ENCODE assay signal across 18 cellular contexts in the genomic region with DNA sequence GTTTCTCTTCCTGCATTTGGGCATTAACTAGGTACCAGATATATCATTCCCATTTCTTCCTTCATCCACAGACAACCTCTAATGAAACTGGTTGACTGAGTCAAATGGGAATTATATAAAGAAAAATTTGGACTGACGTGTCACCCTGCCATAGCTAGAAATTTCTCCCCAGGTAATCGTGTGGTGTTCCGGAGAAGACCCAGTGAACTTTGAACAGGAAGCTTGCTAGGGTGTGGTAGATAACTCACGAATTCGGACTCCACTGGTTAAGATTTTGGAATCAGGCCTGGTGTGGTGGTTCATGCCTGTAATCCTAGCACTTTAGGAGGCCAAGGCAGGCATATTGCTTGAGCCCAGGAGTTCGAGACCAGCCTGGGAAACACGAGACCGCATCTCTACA.
"Had no signal": no experiment of that assay in that cellular context is flagged by ENCODE, and none has a peak within 500 bp of the region (broad histone marks: within the 10 kb centered on the region; RNA-seq: fewer than 3 reads in every experiment).

No MANE protein-coding gene starts in this region.

- H3K4me1 Mint-ChIP-seq: natural killer cell; stimulated activated naive B cell treated with anti-CD40 and anti-IgM and Interleukin-4, amounts not matched to agents 10 μg/mL and 1 μg/mL and 100 μg/mL, for 72 hours; stimulated activated naive CD8-positive, alpha-beta T cell treated with anti-CD3 and anti-CD28 coated beads, Interleukin-15, amount 100 ng/mL, for 72 hours had no signal

- H3K36me3 ChIP-seq: ovary had no signal

- H3K79me2 ChIP-seq: hepatocyte had no signal

- H3K4me1 ChIP-seq: right atrium auricular region, upper lobe of right lung had no signal

- H3K27ac Mint-ChIP-seq: natural killer cell; stimulated activated naive B cell treated with anti-CD40 and anti-IgM and Interleukin-4, amounts not matched to agents 10 μg/mL and 1 μg/mL and 100 μg/mL, for 72 hours; stimulated activated naive CD8-positive, alpha-beta T cell treated with anti-CD3 and anti-CD28 coated beads, Interleukin-15, amount 100 ng/mL, for 72 hours had no signal

- H3K4me2 ChIP-seq: hepatocyte had no signal

- DNase-seq: dermis blood vessel endothelial cell; foreskin melanocyte; head of caudate nucleus; natural killer cell; ovary; spleen; stimulated activated CD4-positive, alpha-beta T cell treated with anti-CD3 and anti-CD28 coated beads, Interleukin-15, amount 100 ng/mL, for 24 hours; stimulated activated CD4-positive, alpha-beta T cell treated with anti-CD3 and anti-CD28 coated beads, Interleukin-1b, Interleukin-23, amount 100 ng/mL, for 48 hours; stimulated activated CD4-positive, alpha-beta T cell treated with anti-CD3 and anti-CD28 coated beads, Interleukin-4, amount 100 ng/mL, for 4 hours; stimulated activated naive B cell treated with anti-CD40 and anti-IgM and Interleukin-4, amounts not matched to agents 10 μg/mL and 1 μg/mL and 100 μg/mL, for 72 hours; stimulated activated naive CD8-positive, alpha-beta T cell treated with anti-CD3 and anti-CD28 coated beads, Interleukin-15, amount 100 ng/mL, for 72 hours; testis; upper lobe of right lung had no signal

- ATAC-seq: natural killer cell; stimulated activated naive B cell treated with anti-CD40 and anti-IgM and Interleukin-4, amounts not matched to agents 10 μg/mL and 1 μg/mL and 100 μg/mL, for 72 hours; stimulated activated naive CD8-positive, alpha-beta T cell treated with anti-CD3 and anti-CD28 coated beads, Interleukin-15, amount 100 ng/mL, for 72 hours; upper lobe of right lung had no signal

- H3K4me3 ChIP-seq: hepatocyte, ovary, right atrium auricular region, spleen, testis, tibial nerve, upper lobe of right lung, vagina had no signal

- H3K9me3 ChIP-seq: ovary, right atrium auricular region, spleen, testis, tibial nerve, upper lobe of right lung, vagina had no signal

- H3K27me3 Mint-ChIP-seq: stimulated activated naive B cell treated with anti-CD40 and anti-IgM and Interleukin-4, amounts not matched to agents 10 μg/mL and 1 μg/mL and 100 μg/mL, for 72 hours had no signal

- H3K27ac ChIP-seq: hepatocyte, ovary, right atrium auricular region, spleen, testis, tibial nerve, upper lobe of right lung, vagina had no signal

- H3K4me3 Mint-ChIP-seq: natural killer cell; neural crest cell; stimulated activated naive B cell treated with anti-CD40 and anti-IgM and Interleukin-4, amounts not matched to agents 10 μg/mL and 1 μg/mL and 100 μg/mL, for 72 hours; stimulated activated naive CD8-positive, alpha-beta T cell treated with anti-CD3 and anti-CD28 coated beads, Interleukin-15, amount 100 ng/mL, for 72 hours had no signal

- H2AFZ ChIP-seq: hepatocyte had no signal

- H3K27me3 ChIP-seq: hepatocyte, ovary, right atrium auricular region, spleen, testis, tibial nerve, upper lobe of right lung, vagina had no signal

- H3K36me3 Mint-ChIP-seq: natural killer cell had no signal

- H3K9me3 Mint-ChIP-seq: natural killer cell; neural crest cell; stimulated activated naive B cell treated with anti-CD40 and anti-IgM and Interleukin-4, amounts not matched to agents 10 μg/mL and 1 μg/mL and 100 μg/mL, for 72 hours; stimulated activated naive CD8-positive, alpha-beta T cell treated with anti-CD3 and anti-CD28 coated beads, Interleukin-15, amount 100 ng/mL, for 72 hours had no signal
